Comparison of ENCODE assay signal across 2 cellular contexts in the genomic region with DNA sequence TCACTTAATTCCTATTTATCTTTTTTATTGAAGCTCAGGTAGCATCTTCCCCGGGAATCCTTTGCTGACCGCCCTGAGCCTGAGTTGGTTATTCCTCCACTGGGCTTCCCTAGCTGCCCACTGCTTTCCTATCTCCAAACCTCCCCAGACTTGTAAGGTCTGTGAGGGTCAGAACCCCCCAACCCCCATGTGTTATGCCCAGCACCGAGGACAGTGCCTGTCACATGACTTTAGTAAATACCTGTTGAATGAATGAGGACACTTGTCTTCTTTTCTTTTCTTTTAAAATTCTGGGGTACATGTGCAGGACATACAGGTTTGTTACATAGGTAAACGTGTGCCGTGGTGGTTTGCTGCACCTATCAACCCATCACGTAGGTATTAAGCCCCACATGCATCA.
A peak's percentile ranks its signal among the peaks of the same experiment; 100 is the strongest.
TF ChIP-seq lines count a peak whose summit lies in the region.

No MANE protein-coding gene starts in this region.

TF ChIP-seq in GM23338, 12 proteins besides CTCF, POLR2A, EP300 and RAD21 (continued from another document):
- TF ChIP-seq, protein P1, sequence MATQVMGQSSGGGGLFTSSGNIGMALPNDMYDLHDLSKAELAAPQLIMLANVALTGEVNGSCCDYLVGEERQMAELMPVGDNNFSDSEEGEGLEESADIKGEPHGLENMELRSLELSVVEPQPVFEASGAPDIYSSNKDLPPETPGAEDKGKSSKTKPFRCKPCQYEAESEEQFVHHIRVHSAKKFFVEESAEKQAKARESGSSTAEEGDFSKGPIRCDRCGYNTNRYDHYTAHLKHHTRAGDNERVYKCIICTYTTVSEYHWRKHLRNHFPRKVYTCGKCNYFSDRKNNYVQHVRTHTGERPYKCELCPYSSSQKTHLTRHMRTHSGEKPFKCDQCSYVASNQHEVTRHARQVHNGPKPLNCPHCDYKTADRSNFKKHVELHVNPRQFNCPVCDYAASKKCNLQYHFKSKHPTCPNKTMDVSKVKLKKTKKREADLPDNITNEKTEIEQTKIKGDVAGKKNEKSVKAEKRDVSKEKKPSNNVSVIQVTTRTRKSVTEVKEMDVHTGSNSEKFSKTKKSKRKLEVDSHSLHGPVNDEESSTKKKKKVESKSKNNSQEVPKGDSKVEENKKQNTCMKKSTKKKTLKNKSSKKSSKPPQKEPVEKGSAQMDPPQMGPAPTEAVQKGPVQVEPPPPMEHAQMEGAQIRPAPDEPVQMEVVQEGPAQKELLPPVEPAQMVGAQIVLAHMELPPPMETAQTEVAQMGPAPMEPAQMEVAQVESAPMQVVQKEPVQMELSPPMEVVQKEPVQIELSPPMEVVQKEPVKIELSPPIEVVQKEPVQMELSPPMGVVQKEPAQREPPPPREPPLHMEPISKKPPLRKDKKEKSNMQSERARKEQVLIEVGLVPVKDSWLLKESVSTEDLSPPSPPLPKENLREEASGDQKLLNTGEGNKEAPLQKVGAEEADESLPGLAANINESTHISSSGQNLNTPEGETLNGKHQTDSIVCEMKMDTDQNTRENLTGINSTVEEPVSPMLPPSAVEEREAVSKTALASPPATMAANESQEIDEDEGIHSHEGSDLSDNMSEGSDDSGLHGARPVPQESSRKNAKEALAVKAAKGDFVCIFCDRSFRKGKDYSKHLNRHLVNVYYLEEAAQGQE (IDR thresholded peaks at IDR 0.05; ENCODE audit: unreplicated experiment) = peak; percentile 54

TF ChIP-seq in GM12878, 131 proteins besides CTCF, POLR2A, EP300 and RAD21 (continued from another document):
- TF ChIP-seq, protein P1 (IDR thresholded peaks at IDR 0.05; ENCODE audit: low read depth, low read length) = peak; percentile 34; the same call in 1 of the 2 replicates
